In genomic region chr6:144217797-144218196, GRCh38 we compare ENCODE assay signal across 19 cellular contexts.
DNase-seq lines count a peak whose midpoint lies in the region; ATAC-seq, FAIRE-seq and TF ChIP-seq lines count a peak whose summit lies in the region.
"Had no signal": no experiment of that assay in that cellular context is flagged by ENCODE, and none has a peak within 500 bp of the region (broad histone marks: within the 10 kb centered on the region; RNA-seq: fewer than 3 reads in every experiment).

No MANE protein-coding gene starts in this region.

- H3K27ac ChIP-seq in ACC112 (ENCODE audit: low read depth, low read length) (no peak overlapping the region), K562 (ENCODE audit: extremely low read depth, low read depth, low read length) (no peak overlapping the region), adrenal gland (no peak overlapping the region)
- H3K27ac ChIP-seq in CD8-positive, alpha-beta T cell (ENCODE audit: low read depth, low read length): no peak overlapping the region

- H3K4me3 Mint-ChIP-seq in CD8-positive, alpha-beta T cell: peak overlapping the region; percentile 13
- H3K4me3 Mint-ChIP-seq in natural killer cell treated with Interleukin-12 subunit alpha and Interleukin-12 subunit beta and Interleukin-15 and Interleukin-18, amount 100 ng/mL, for 72 hours: peak overlapping the region; percentile 91

- H3K4me2 ChIP-seq in K562 (ENCODE audit: insufficient read depth, low read length): no peak overlapping the region; the same call in 1 of the 2 replicates

- H3K9me3 Mint-ChIP-seq in CD8-positive, alpha-beta T cell: no peaks in the 10 kb centered on the region
- H3K9me3 Mint-ChIP-seq in natural killer cell treated with Interleukin-12 subunit alpha and Interleukin-12 subunit beta and Interleukin-15 and Interleukin-18, amount 100 ng/mL, for 72 hours: no peaks in the 10 kb centered on the region

- POLR2A ChIA-PET in CD8-positive, alpha-beta T cell (lab: Charles Lee): interaction anchor here (0.8 kb wide), 1 partner anchor 254 kb away, joined by 3 read pairs; no protein-coding TSS in a partner anchor
- POLR2A ChIA-PET in K562 (lab: Yijun Ruan, JAX): interaction anchor here (1.4 to 1.7 kb wide), 2 partner anchors 122 to 154 kb away, joined by 5 read pairs; partner anchors contain the start of gene SF3B5

- H3K4me3 ChIP-seq in ACC112 (ENCODE audit: low read depth, low read length) (no peak overlapping the region; the same call in 1 of the 2 replicates), K562 (no peak overlapping the region), adrenal gland (no peak overlapping the region)
- no peak overlapping the region for H3K4me3 ChIP-seq in CD8-positive, alpha-beta T cell (ENCODE audit: low read depth, low read length)
- H3K4me3 ChIP-seq: GM12878, lung had no signal

- intact Hi-C loops in CD8-positive, alpha-beta T cell (cut with DNase I, micrococcal nuclease): loop anchor here (2.0 to 10.0 kb wide), 13 partner anchors 65 to 1747 kb away; partner anchors contain the start of genes SHPRH (in 2 of the 2), ADAT2 (in 1 of the 2), FBXO30 (in 1 of the 2) and LTV1 (in 1 of the 2)
- intact Hi-C loops in K562 (cut with micrococcal nuclease) (loop anchor here (2.0 to 5.0 kb wide), 4 partner anchors 65 to 640 kb away; partner anchors contain the start of gene STX11), adrenal gland (cut with DNase I) (loop anchor here (5.0 to 10.0 kb wide), 5 partner anchors 63 to 267 kb away; partner anchors contain the start of genes SF3B5 (in 1 of the 2), STX11 (in 1 of the 2) and UTRN (in 1 of the 2))

- in situ Hi-C loops in K562 (cut with MboI): loop anchor here (5.0 kb wide), 2 partner anchors 120 to 205 kb away; partner anchors contain the start of gene SF3B5

- peak overlapping the region; percentile 47 for H2AFZ ChIP-seq in ACC112 (ENCODE audit: low read length, unreplicated experiment)
- H2AFZ ChIP-seq in K562 (ENCODE audit: low read depth, low read length): peak overlapping the region; percentile 97

- peaks cover 15% of the 10 kb centered on the region for H3K4me1 ChIP-seq in ACC112 (ENCODE audit: control insufficient read depth, insufficient read depth, low read length, unreplicated experiment)
- peaks cover 27% of the 10 kb centered on the region for H3K4me1 ChIP-seq in CD8-positive, alpha-beta T cell (ENCODE audit: insufficient read depth, low read length)
- peaks cover 14% of the 10 kb centered on the region in 2 experiments for H3K4me1 ChIP-seq in K562 (replicated peaks in 1 of 2; ENCODE audit: control insufficient read depth in 2 of 2, insufficient read depth in 2 of 2, low read length in 2 of 2)
- peaks cover 5 to 17% of the 10 kb centered on the region in 2 donors for H3K4me1 ChIP-seq in adrenal gland (replicated peaks in 1 of 2)

- H3K27ac Mint-ChIP-seq in CD8-positive, alpha-beta T cell: peak overlapping the region; percentile 42
- H3K27ac Mint-ChIP-seq in natural killer cell treated with Interleukin-12 subunit alpha and Interleukin-12 subunit beta and Interleukin-15 and Interleukin-18, amount 100 ng/mL, for 72 hours: peak overlapping the region; percentile 89 to 99

- no peaks in the 10 kb centered on the region for H3K9me1 ChIP-seq in K562 (ENCODE audit: control insufficient read depth, insufficient read depth, low read length)

- no peak for DNase-seq in CD8-positive, alpha-beta T cell
- DNase-seq in K562 (ENCODE audit: extremely low read depth in 1 of 4, low spot score in 3 of 4): no peak
- no peak for DNase-seq in natural killer cell treated with Interleukin-12 subunit alpha and Interleukin-12 subunit beta and Interleukin-15 and Interleukin-18, amount 100 ng/mL, for 72 hours (ENCODE audit: low spot score)
- no peak for DNase-seq in adrenal gland
- no peak for DNase-seq in stimulated activated naive CD8-positive, alpha-beta T cell treated with anti-CD3 and anti-CD28 coated beads, Interleukin-15, Interleukin-2, amounts not matched to agents 100 U/mL and 50 U/mL, for 24 hours
- DNase-seq in SIG-M5 treated with dmso at 0.1 percent for 504 hours (lab: John Stamatoyannopoulos, UW; ENCODE audit: unreplicated experiment): no peak
- no peak for DNase-seq in RPMI8226
- DNase-seq: activated CD8-positive, alpha-beta memory T cell treated with anti-CD3 and anti-CD28 coated beads for 24 hours; activated gamma-delta T cell; C1 segment of cervical spinal cord; effector CD4-positive, alpha-beta T cell; Karpas-422; NCI-H1436; NCI-H226; stimulated activated naive B cell treated with anti-CD40 and anti-IgM and Interleukin-4, amounts not matched to agents 10 μg/mL and 1 μg/mL and 100 μg/mL, for 72 hours had no signal

- TF ChIP-seq EP300 in K562 (IDR thresholded peaks at IDR 0.05; ENCODE audit: low read length): no peak

- no peaks in the 10 kb centered on the region for H3K9me3 ChIP-seq in CD8-positive, alpha-beta T cell (ENCODE audit: low read length)
- H3K9me3 ChIP-seq in K562 (replicated peaks; ENCODE audit: control insufficient read depth, insufficient read depth, low read depth, low read length): no peaks in the 10 kb centered on the region; the same call in 1 of the 2 replicates
- H3K9me3 ChIP-seq in adrenal gland (replicated peaks in 1 of 3): no peaks in the 10 kb centered on the region

- no peaks in the 10 kb centered on the region for H3K27me3 ChIP-seq in ACC112 (ENCODE audit: insufficient read depth, low read length)
- H3K27me3 ChIP-seq in CD8-positive, alpha-beta T cell (ENCODE audit: insufficient read depth, low read length): no peaks in the 10 kb centered on the region
- H3K27me3 ChIP-seq in K562 (ENCODE audit: control insufficient read depth in 2 of 2, insufficient read depth in 2 of 2, low read length in 2 of 2): no peaks in the 10 kb centered on the region
- H3K27me3 ChIP-seq in adrenal gland: no peaks in the 10 kb centered on the region

- H3K4me1 Mint-ChIP-seq in CD8-positive, alpha-beta T cell (ENCODE audit: low read depth): peaks cover 36% of the 10 kb centered on the region
- H3K4me1 Mint-ChIP-seq in natural killer cell treated with Interleukin-12 subunit alpha and Interleukin-12 subunit beta and Interleukin-15 and Interleukin-18, amount 100 ng/mL, for 72 hours (ENCODE audit: low read depth in 2 of 2): peaks cover 38 to 39% of the 10 kb centered on the region in 2 donors

- H3K36me3 Mint-ChIP-seq in CD8-positive, alpha-beta T cell: peaks cover 8% of the 10 kb centered on the region
- H3K36me3 Mint-ChIP-seq in natural killer cell treated with Interleukin-12 subunit alpha and Interleukin-12 subunit beta and Interleukin-15 and Interleukin-18, amount 100 ng/mL, for 72 hours: no peaks in the 10 kb centered on the region

- no peaks in the 10 kb centered on the region for H4K20me1 ChIP-seq in K562 (replicated peaks; ENCODE audit: control insufficient read depth, insufficient read depth, low read length)

- H3K27me3 Mint-ChIP-seq in CD8-positive, alpha-beta T cell (ENCODE audit: low read depth): peaks cover 2% of the 10 kb centered on the region
- H3K27me3 Mint-ChIP-seq in natural killer cell treated with Interleukin-12 subunit alpha and Interleukin-12 subunit beta and Interleukin-15 and Interleukin-18, amount 100 ng/mL, for 72 hours: no peaks in the 10 kb centered on the region

- ATAC-seq in CD8-positive, alpha-beta T cell: no peak
- ATAC-seq in K562: no peak
- no peak for ATAC-seq in natural killer cell treated with Interleukin-12 subunit alpha and Interleukin-12 subunit beta and Interleukin-15 and Interleukin-18, amount 100 ng/mL, for 72 hours
- no peak for ATAC-seq in stimulated activated naive CD8-positive, alpha-beta T cell treated with anti-CD3 and anti-CD28 coated beads, Interleukin-15, Interleukin-2, amounts not matched to agents 100 U/mL and 50 U/mL, for 24 hours
- ATAC-seq: GM12878; stimulated activated naive B cell treated with anti-CD40 and anti-IgM and Interleukin-4, amounts not matched to agents 10 μg/mL and 1 μg/mL and 100 μg/mL, for 72 hours had no signal

- FAIRE-seq in K562 (lab: Jason Lieb, UNC): no peak
- FAIRE-seq: bronchial epithelial cell, GM12878 had no signal

- no TSS peak for BruUV-seq in K562 (replicated peaks; lab: Mats Ljungman, UMichigan)

- TF ChIP-seq RAD21 in K562 (CRISPR knock-in tag; conservative IDR thresholded peaks at IDR 0.05 in 1 of 2, IDR thresholded peaks at IDR 0.05 in 1 of 2): no peak

- H3K9ac ChIP-seq in K562 (ENCODE audit: insufficient read depth in 1 of 2, low read depth in 2 of 2, low read length in 2 of 2): no peak overlapping the region

- TF ChIP-seq POLR2A in K562 (conservative IDR thresholded peaks at IDR 0.05): no peak
- TF ChIP-seq POLR2A in adrenal gland (IDR thresholded peaks at IDR 0.05): no peak

- H3K36me3 ChIP-seq in ACC112 (ENCODE audit: insufficient read depth, low read length) (no peaks in the 10 kb centered on the region), K562 (ENCODE audit: control insufficient read depth, insufficient read depth, low read length) (no peaks in the 10 kb centered on the region), adrenal gland (replicated peaks in 1 of 2) (no peaks in the 10 kb centered on the region)
- no peaks in the 10 kb centered on the region for H3K36me3 ChIP-seq in CD8-positive, alpha-beta T cell (ENCODE audit: insufficient read depth, low read length)

- H3K79me2 ChIP-seq in ACC112 (ENCODE audit: control insufficient read depth, insufficient read depth, low read length, unreplicated experiment): no peaks in the 10 kb centered on the region
- H3K79me2 ChIP-seq in K562 (ENCODE audit: control insufficient read depth, insufficient read depth, low read length): no peaks in the 10 kb centered on the region

- CTCF ChIA-PET in CD8-positive, alpha-beta T cell (lab: Charles Lee): interaction anchor here (0.8 to 7.6 kb wide), 7 partner anchors 10 to 278 kb away, joined by 3 to 45 read pairs (median 6); partner anchors contain the start of gene STX11
- CTCF ChIA-PET in K562 (lab: Yijun Ruan, JAX; ENCODE audit: low intra/inter-chr PET ratio): interaction anchor here (0.6 kb wide), 1 partner anchor 615 kb away, joined by 4 read pairs; no protein-coding TSS in a partner anchor

- no peak for TF ChIP-seq CTCF in CD8-positive, alpha-beta T cell (IDR thresholded peaks at IDR 0.05)
- TF ChIP-seq CTCF in K562 (IDR thresholded peaks at IDR 0.05 in 2 of 3, conservative IDR thresholded peaks at IDR 0.05 in 1 of 3; ENCODE audit: insufficient read depth in 2 of 3, low read depth in 1 of 3, low read length in 3 of 3) (no peak), adrenal gland (IDR thresholded peaks at IDR 0.05) (no peak)
